Comparison of ENCODE assay signal across 17 cellular contexts in genomic region chr1:151960780-151961513, GRCh38.
"Had no signal": no experiment of that assay in that cellular context is flagged by ENCODE, and none has a peak within 500 bp of the region (broad histone marks: within the 10 kb centered on the region; RNA-seq: fewer than 3 reads in every experiment).

No MANE protein-coding gene starts in this region.

- H3K27ac Mint-ChIP-seq: activated naive CD4-positive, alpha-beta T cell treated with anti-CD3 and anti-CD28 coated beads, Interleukin-2, amount 10 ng/mL, durations not matched to agents 7 days and 5 days; memory B cell; nephron progenitor cell; T-helper 2 cell treated with Interferon-gamma antibody and Interleukin-4, amounts not matched to agents 5 μg/mL and 100 μg/mL, for 36 hours had no signal

- DNase-seq: activated CD4-positive, alpha-beta T cell treated with anti-CD3 and anti-CD28 coated beads, Interleukin-2, amount 50 U/mL, for 4 hours; activated naive CD4-positive, alpha-beta T cell treated with anti-CD3 and anti-CD28 coated beads, Interleukin-2, amount 10 ng/mL, durations not matched to agents 7 days and 5 days; activated T-cell treated with anti-CD3 and anti-CD28 coated beads, Interleukin-2, amount 50 U/mL, for 1 hour; foreskin fibroblast; glutamatergic neuron; kidney glomerular epithelial cell; nephron progenitor cell; occipital lobe; right lobe of liver; stimulated activated naive CD8-positive, alpha-beta T cell treated with anti-CD3 and anti-CD28 coated beads, Interleukin-15, amount 100 ng/mL, for 72 hours; SW 1271; testis had no signal

- H3K36me3 ChIP-seq: cardiac muscle cell, right lobe of liver had no signal

- H3K4me1 ChIP-seq: testis had no signal

- H3K9me3 ChIP-seq: right lobe of liver, testis had no signal

- H3K9me3 Mint-ChIP-seq: activated naive CD4-positive, alpha-beta T cell treated with anti-CD3 and anti-CD28 coated beads, Interleukin-2, amount 10 ng/mL, durations not matched to agents 7 days and 5 days; memory B cell; nephron progenitor cell; stimulated activated naive CD8-positive, alpha-beta T cell treated with anti-CD3 and anti-CD28 coated beads, Interleukin-15, amount 100 ng/mL, for 72 hours; T-helper 2 cell treated with Interferon-gamma antibody and Interleukin-4, amounts not matched to agents 5 μg/mL and 100 μg/mL, for 36 hours had no signal

- H3K27ac ChIP-seq: cardiac muscle cell, right lobe of liver, testis had no signal

- H3K27me3 Mint-ChIP-seq: stimulated activated naive CD8-positive, alpha-beta T cell treated with anti-CD3 and anti-CD28 coated beads, Interleukin-15, amount 100 ng/mL, for 72 hours had no signal

- H3K4me3 Mint-ChIP-seq: activated naive CD4-positive, alpha-beta T cell treated with anti-CD3 and anti-CD28 coated beads, Interleukin-2, amount 10 ng/mL, durations not matched to agents 7 days and 5 days; memory B cell; nephron progenitor cell; stimulated activated naive CD8-positive, alpha-beta T cell treated with anti-CD3 and anti-CD28 coated beads, Interleukin-15, amount 100 ng/mL, for 72 hours; T-helper 2 cell treated with Interferon-gamma antibody and Interleukin-4, amounts not matched to agents 5 μg/mL and 100 μg/mL, for 36 hours had no signal

- ATAC-seq: activated CD4-positive, CD25-positive, alpha-beta regulatory T cell treated with anti-CD3 and anti-CD28 coated beads, Interleukin-2, amount 50 U/mL, for 24 hours; stimulated activated naive CD8-positive, alpha-beta T cell treated with anti-CD3 and anti-CD28 coated beads, Interleukin-15, amount 100 ng/mL, for 72 hours had no signal

- H3K27me3 ChIP-seq: right lobe of liver, testis had no signal

- H3K4me3 ChIP-seq: cardiac muscle cell, right lobe of liver, smooth muscle cell, testis had no signal

- H3K36me3 Mint-ChIP-seq: activated naive CD4-positive, alpha-beta T cell treated with anti-CD3 and anti-CD28 coated beads, Interleukin-2, amount 10 ng/mL, durations not matched to agents 7 days and 5 days; memory B cell had no signal

- H3K4me1 Mint-ChIP-seq: memory B cell; stimulated activated naive CD8-positive, alpha-beta T cell treated with anti-CD3 and anti-CD28 coated beads, Interleukin-15, amount 100 ng/mL, for 72 hours had no signal
